Comparison of ENCODE assay signal across 8 cellular contexts in the genomic region with DNA sequence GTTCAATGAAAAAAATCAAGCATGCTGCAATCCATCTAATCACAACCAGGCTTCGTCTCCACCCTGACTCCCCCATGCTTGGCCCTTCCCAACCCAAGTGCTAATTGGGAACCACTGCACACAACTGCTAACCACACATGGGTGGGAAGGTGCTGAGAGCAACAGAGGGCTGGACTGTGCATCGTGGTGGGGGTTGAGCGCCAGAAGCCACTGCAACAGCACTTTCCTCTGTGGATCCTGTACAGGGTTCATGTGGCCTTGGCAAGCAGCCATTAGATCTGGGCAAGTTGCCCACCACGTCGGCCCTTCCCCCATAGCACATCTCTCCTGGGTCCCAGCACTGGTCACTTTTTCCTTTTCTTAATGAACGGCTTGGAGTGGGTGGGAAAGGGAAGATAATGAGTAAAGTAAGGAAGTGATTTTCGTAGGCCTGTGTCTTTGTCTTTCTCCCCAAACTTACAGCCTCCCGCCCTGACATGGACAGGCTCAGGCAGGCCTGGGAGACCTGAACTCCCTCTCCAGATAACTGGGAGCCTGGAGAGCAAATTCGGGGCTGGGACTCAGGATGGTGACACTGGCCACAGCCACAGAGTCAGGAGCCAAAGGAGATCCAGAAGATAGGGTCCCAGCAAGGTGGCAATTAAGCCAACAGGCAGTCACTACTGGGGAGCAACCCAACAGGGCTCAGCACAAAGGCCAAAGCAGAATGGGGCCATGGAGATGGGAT. TPM values are rescaled to one million over a fixed set of nuclear protein-coding genes. Genes with fewer than 3 reads are reported as not detected.
DNase-seq lines count a peak whose midpoint lies in the region; ATAC-seq and TF ChIP-seq lines count a peak whose summit lies in the region.

No MANE protein-coding gene starts in this region.

- H3K36me3 Mint-ChIP-seq in activated naive CD8-positive, alpha-beta T cell treated with anti-CD3 and anti-CD28 coated beads, Interleukin-2, amount 50 U/mL, for 24 hours (ENCODE audit: low read depth), result peaks cover 1% of the 10 kb centered on the region
- peaks cover 6% of the 10 kb centered on the region for H3K36me3 Mint-ChIP-seq in activated naive CD8-positive, alpha-beta T cell treated with anti-CD3 and anti-CD28 coated beads for 36 hours

- peaks cover 9 to 16% of the 10 kb centered on the region in 2 donors for H3K36me3 ChIP-seq in ascending aorta

- H3K4me3 ChIP-seq in ascending aorta, result no peak overlapping the region

- no peaks in the 10 kb centered on the region for H3K9me3 ChIP-seq in ascending aorta

- peak overlapping the region; percentile 27 to 34 for H3K27ac ChIP-seq in ascending aorta

- no peaks in the 10 kb centered on the region for H3K9me3 Mint-ChIP-seq in activated naive CD8-positive, alpha-beta T cell treated with anti-CD3 and anti-CD28 coated beads, Interleukin-2, amount 50 U/mL, for 24 hours
- H3K9me3 Mint-ChIP-seq in activated naive CD8-positive, alpha-beta T cell treated with anti-CD3 and anti-CD28 coated beads for 36 hours, result no peaks in the 10 kb centered on the region

- no peaks in the 10 kb centered on the region for H3K4me1 ChIP-seq in ascending aorta

- intact Hi-C loops in ascending aorta (cut with DNase I), result no loop called here

- no peak for TF ChIP-seq CTCF in ascending aorta (IDR thresholded peaks at IDR 0.05)

- no peaks in the 10 kb centered on the region for H3K4me1 Mint-ChIP-seq in activated naive CD8-positive, alpha-beta T cell treated with anti-CD3 and anti-CD28 coated beads, Interleukin-2, amount 50 U/mL, for 24 hours
- no peaks in the 10 kb centered on the region for H3K4me1 Mint-ChIP-seq in activated naive CD8-positive, alpha-beta T cell treated with anti-CD3 and anti-CD28 coated beads for 36 hours

- ATAC-seq in activated naive CD8-positive, alpha-beta T cell treated with anti-CD3 and anti-CD28 coated beads, Interleukin-2, amount 50 U/mL, for 24 hours, result no peak
- ATAC-seq in HG02884 (IDR thresholded peaks at IDR 0.05; ENCODE audit: unreplicated experiment), result no peak

- no peaks in the 10 kb centered on the region for H3K27me3 ChIP-seq in ascending aorta

- H3K27ac Mint-ChIP-seq in activated naive CD8-positive, alpha-beta T cell treated with anti-CD3 and anti-CD28 coated beads, Interleukin-2, amount 50 U/mL, for 24 hours, result peak overlapping the region; percentile 19
- H3K27ac Mint-ChIP-seq in activated naive CD8-positive, alpha-beta T cell treated with anti-CD3 and anti-CD28 coated beads for 36 hours, result no peak overlapping the region

- no peaks in the 10 kb centered on the region for H3K27me3 Mint-ChIP-seq in activated naive CD8-positive, alpha-beta T cell treated with anti-CD3 and anti-CD28 coated beads, Interleukin-2, amount 50 U/mL, for 24 hours
- H3K27me3 Mint-ChIP-seq in activated naive CD8-positive, alpha-beta T cell treated with anti-CD3 and anti-CD28 coated beads for 36 hours, result no peaks in the 10 kb centered on the region

- H3K4me3 Mint-ChIP-seq in activated naive CD8-positive, alpha-beta T cell treated with anti-CD3 and anti-CD28 coated beads, Interleukin-2, amount 50 U/mL, for 24 hours, result no peak overlapping the region
- no peak overlapping the region for H3K4me3 Mint-ChIP-seq in activated naive CD8-positive, alpha-beta T cell treated with anti-CD3 and anti-CD28 coated beads for 36 hours

- DNase-seq in activated naive CD8-positive, alpha-beta T cell treated with anti-CD3 and anti-CD28 coated beads, Interleukin-2, amount 50 U/mL, for 24 hours, result no peak
- no peak for DNase-seq in activated naive CD8-positive, alpha-beta T cell treated with anti-CD3 and anti-CD28 coated beads for 36 hours
- no peak for DNase-seq in ascending aorta (ENCODE audit: low spot score in 2 of 2)
- peak; percentile 48 for DNase-seq in left kidney (ENCODE audit: low read depth, low spot score)
- no peak for DNase-seq in putamen (ENCODE audit: low spot score)
- no peak for DNase-seq in stimulated activated CD4-positive, alpha-beta T cell treated with anti-CD3 and anti-CD28 coated beads, Interleukin-2, amount 100 ng/mL, for 24 hours
- no peak for DNase-seq in NOMO-1 treated with DMSO at 0.1 percent for 48 hours (lab: John Stamatoyannopoulos, UW; ENCODE audit: unreplicated experiment)

RNA-seq across cellular contexts. Expression of gene MRPS10, which starts 34.4 kb away (rescaled TPM):
- total RNA-seq in activated naive CD8-positive, alpha-beta T cell treated with anti-CD3 and anti-CD28 coated beads for 36 hours, result 10 to 100 TPM; 50.7 to 51.2 TPM
- total RNA-seq in ascending aorta, result 5.4 TPM

RNA-seq across cellular contexts. Expression of gene GUCA1B, which starts 57.3 kb away (rescaled TPM):
- 1 to 10 TPM; 1.3 to 1.4 TPM for total RNA-seq in activated naive CD8-positive, alpha-beta T cell treated with anti-CD3 and anti-CD28 coated beads for 36 hours
- total RNA-seq in ascending aorta, result 0.64 TPM
